ENCODE assay signal across 1 cellular context in the genomic region with DNA sequence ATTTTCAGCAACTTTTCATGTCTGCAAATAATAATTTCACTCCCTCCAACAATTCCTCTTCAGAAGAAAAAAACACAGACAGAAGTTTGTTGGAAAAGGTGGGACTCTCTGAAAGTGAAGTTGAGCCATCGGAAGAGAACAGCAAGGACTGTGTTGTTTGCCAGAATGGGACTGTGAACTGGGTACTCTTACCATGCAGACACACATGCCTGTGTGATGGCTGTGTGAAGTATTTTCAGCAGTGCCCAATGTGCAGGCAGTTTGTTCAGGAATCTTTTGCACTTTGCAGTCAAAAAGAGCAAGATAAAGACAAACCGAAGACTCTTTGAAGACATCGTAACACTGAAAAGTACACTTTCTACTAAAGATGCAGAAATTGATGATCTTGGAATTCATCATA.
TF ChIP-seq lines count a peak whose summit lies in the region.

No MANE protein-coding gene starts in this region.

TF ChIP-seq in HepG2, 621 proteins besides CTCF, POLR2A, EP300 and RAD21 (continued from another document):
- TF ChIP-seq TFE3 (CRISPR knock-in tag; IDR thresholded peaks at IDR 0.05): no peak
- TF ChIP-seq MAFG (CRISPR knock-in tag; IDR thresholded peaks at IDR 0.05): no peak
- TF ChIP-seq, protein P1, sequence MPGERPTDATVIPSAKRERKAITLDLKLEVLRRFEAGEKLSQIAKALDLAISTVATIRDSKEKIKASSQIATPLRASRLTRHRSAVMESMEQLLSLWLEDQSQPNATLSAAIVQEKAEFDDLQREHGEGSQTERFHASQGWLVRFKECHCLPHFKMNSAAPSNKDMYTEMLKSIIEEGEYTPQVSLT (CRISPR knock-in tag; IDR thresholded peaks at IDR 0.05; ENCODE audit: borderline replicate concordance, low read depth): no peak
- TF ChIP-seq HNF4A (CRISPR knock-in tag; IDR thresholded peaks at IDR 0.05): peak; percentile 41
- TF ChIP-seq, protein P2, sequence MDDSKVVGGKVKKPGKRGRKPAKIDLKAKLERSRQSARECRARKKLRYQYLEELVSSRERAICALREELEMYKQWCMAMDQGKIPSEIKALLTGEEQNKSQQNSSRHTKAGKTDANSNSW (CRISPR knock-in tag; IDR thresholded peaks at IDR 0.05; ENCODE audit: borderline replicate concordance): no peak
- TF ChIP-seq ZNF644 (CRISPR knock-in tag; IDR thresholded peaks at IDR 0.05; ENCODE audit: low read depth): peak; percentile 83; the same call in 1 of the 2 replicates
- peak; percentile 8; the same call in 1 of the 2 replicates for TF ChIP-seq THAP11 (CRISPR knock-in tag; IDR thresholded peaks at IDR 0.05)
- peak; percentile 47 for TF ChIP-seq ASH2L (IDR thresholded peaks at IDR 0.05; ENCODE audit: insufficient read length, low read depth, low read length)
- peak; percentile 69 for TF ChIP-seq SAP130 (CRISPR knock-in tag; IDR thresholded peaks at IDR 0.05; ENCODE audit: low read depth)
- no peak for TF ChIP-seq SCMH1 (CRISPR knock-in tag; IDR thresholded peaks at IDR 0.05; ENCODE audit: borderline replicate concordance)
- TF ChIP-seq SOX6 (IDR thresholded peaks at IDR 0.05): no peak
- TF ChIP-seq SOX6 (CRISPR knock-in tag; IDR thresholded peaks at IDR 0.05): peak; percentile 44
- TF ChIP-seq ELF3 (CRISPR knock-in tag; IDR thresholded peaks at IDR 0.05): 0 out of 2 replicates have a peak, but pooled peaks have one; percentile 8
- TF ChIP-seq REL (CRISPR knock-in tag; conservative IDR thresholded peaks at IDR 0.05): no peak
- 0 out of 2 replicates have a peak, but pooled peaks have one; percentile 21 for TF ChIP-seq ZNF772 (CRISPR knock-in tag; IDR thresholded peaks at IDR 0.05)
- TF ChIP-seq ZMYM4 (CRISPR knock-in tag; IDR thresholded peaks at IDR 0.05): no peak; the same call in 1 of the 2 replicates
- TF ChIP-seq ZNF207 (IDR thresholded peaks at IDR 0.05; ENCODE audit: borderline replicate concordance): no peak
